ENCODE assay signal across 8 cellular contexts in genomic region chr1:21022279-21023040, GRCh38.
A peak's percentile ranks its signal among the peaks of the same experiment; 100 is the strongest.
DNase-seq lines count a peak whose midpoint lies in the region; FAIRE-seq and TF ChIP-seq lines count a peak whose summit lies in the region.

No MANE protein-coding gene starts in this region.

- H3K4me3 Mint-ChIP-seq in activated T-cell treated with anti-CD3 and anti-CD28 coated beads, Interleukin-2, amount 50 U/mL, for 24 hours: peak overlapping the region; percentile 61

- intact Hi-C loops in kidney (cut with DNase I): no loop called here

- peaks cover 21% of the 10 kb centered on the region for H3K4me1 Mint-ChIP-seq in activated T-cell treated with anti-CD3 and anti-CD28 coated beads, Interleukin-2, amount 50 U/mL, for 24 hours (ENCODE audit: low read depth)

- peak overlapping the region; percentile 30 to 33 for H3K4me3 ChIP-seq in kidney (ENCODE audit: low read length in 2 of 2)

- no peaks in the 10 kb centered on the region for H3K36me3 ChIP-seq in kidney (ENCODE audit: control insufficient read depth in 1 of 2, insufficient read depth in 2 of 2, low read length in 2 of 2)

- no peak for DNase-seq in activated T-cell treated with anti-CD3 and anti-CD28 coated beads, Interleukin-2, amount 50 U/mL, for 24 hours
- no peak for DNase-seq in activated T-cell treated with anti-CD3 and anti-CD28 coated beads for 4 hours
- DNase-seq in H4 (ENCODE audit: low spot score): peak; percentile 99
- DNase-seq in LHCN-M2 (ENCODE audit: low read depth): peak; percentile 99
- peak; percentile 95 for DNase-seq in RCC 7860 (ENCODE audit: low spot score)
- DNase-seq in brain pericyte (ENCODE audit: low read depth, low spot score): peak; percentile 95
- DNase-seq in kidney: no peak
- peak; percentile 1 to 29 (median 2) for DNase-seq in stimulated activated CD4-positive, alpha-beta T cell treated with anti-CD3 and anti-CD28 coated beads, TNF-alpha, amount 100 ng/mL, for 48 hours (ENCODE audit: low read depth in 3 of 3)

- H3K4me1 ChIP-seq in kidney (ENCODE audit: control insufficient read depth in 1 of 2, insufficient read depth in 1 of 2, low read depth in 1 of 2, low read length in 2 of 2): peaks cover 0 to 13% of the 10 kb centered on the region in 2 donors

- peak overlapping the region; percentile 90 for H3K27ac ChIP-seq in kidney (ENCODE audit: low read depth in 2 of 2, low read length in 2 of 2)

- no peaks in the 10 kb centered on the region for H3K9me3 ChIP-seq in kidney (ENCODE audit: control insufficient read depth in 1 of 2, low read length in 2 of 2)

- H3K27me3 Mint-ChIP-seq in activated T-cell treated with anti-CD3 and anti-CD28 coated beads, Interleukin-2, amount 50 U/mL, for 24 hours: no peaks in the 10 kb centered on the region

- peak overlapping the region; percentile 25 to 72 for H3K9ac ChIP-seq in kidney (ENCODE audit: low read length in 2 of 2)

- peak overlapping the region; percentile 94 for H3K27ac Mint-ChIP-seq in activated T-cell treated with anti-CD3 and anti-CD28 coated beads, Interleukin-2, amount 50 U/mL, for 24 hours

- no peak for TF ChIP-seq CTCF in kidney (IDR thresholded peaks at IDR 0.05; ENCODE audit: borderline replicate concordance, extremely low read depth, insufficient read depth)

- FAIRE-seq in RCC 7860 (lab: Jason Lieb, UNC) (peak; percentile 97), kidney (lab: Jason Lieb, UNC) (peak; percentile 97)

- H3K9me3 Mint-ChIP-seq in activated T-cell treated with anti-CD3 and anti-CD28 coated beads, Interleukin-2, amount 50 U/mL, for 24 hours: no peaks in the 10 kb centered on the region

- H3K36me3 Mint-ChIP-seq in activated T-cell treated with anti-CD3 and anti-CD28 coated beads, Interleukin-2, amount 50 U/mL, for 24 hours (ENCODE audit: low read depth): peaks cover 19% of the 10 kb centered on the region

Comparison
In these comparisons a context has a peak if more than half of its experiments do, and no peak if none do; other contexts are left out.
1. DNase-seq: peak in H4 (single experiment), LHCN-M2 (single experiment), RCC 7860 (single experiment), brain pericyte (single experiment) and stimulated activated CD4-positive, alpha-beta T cell treated with anti-CD3 and anti-CD28 coated beads, TNF-alpha, amount 100 ng/mL, for 48 hours (3 of 3); none in activated T-cell treated with anti-CD3 and anti-CD28 coated beads, Interleukin-2, amount 50 U/mL, for 24 hours (single experiment), activated T-cell treated with anti-CD3 and anti-CD28 coated beads for 4 hours (single experiment) and kidney (single experiment).